1 cellular context compared by ENCODE assay signal in the genomic region with DNA sequence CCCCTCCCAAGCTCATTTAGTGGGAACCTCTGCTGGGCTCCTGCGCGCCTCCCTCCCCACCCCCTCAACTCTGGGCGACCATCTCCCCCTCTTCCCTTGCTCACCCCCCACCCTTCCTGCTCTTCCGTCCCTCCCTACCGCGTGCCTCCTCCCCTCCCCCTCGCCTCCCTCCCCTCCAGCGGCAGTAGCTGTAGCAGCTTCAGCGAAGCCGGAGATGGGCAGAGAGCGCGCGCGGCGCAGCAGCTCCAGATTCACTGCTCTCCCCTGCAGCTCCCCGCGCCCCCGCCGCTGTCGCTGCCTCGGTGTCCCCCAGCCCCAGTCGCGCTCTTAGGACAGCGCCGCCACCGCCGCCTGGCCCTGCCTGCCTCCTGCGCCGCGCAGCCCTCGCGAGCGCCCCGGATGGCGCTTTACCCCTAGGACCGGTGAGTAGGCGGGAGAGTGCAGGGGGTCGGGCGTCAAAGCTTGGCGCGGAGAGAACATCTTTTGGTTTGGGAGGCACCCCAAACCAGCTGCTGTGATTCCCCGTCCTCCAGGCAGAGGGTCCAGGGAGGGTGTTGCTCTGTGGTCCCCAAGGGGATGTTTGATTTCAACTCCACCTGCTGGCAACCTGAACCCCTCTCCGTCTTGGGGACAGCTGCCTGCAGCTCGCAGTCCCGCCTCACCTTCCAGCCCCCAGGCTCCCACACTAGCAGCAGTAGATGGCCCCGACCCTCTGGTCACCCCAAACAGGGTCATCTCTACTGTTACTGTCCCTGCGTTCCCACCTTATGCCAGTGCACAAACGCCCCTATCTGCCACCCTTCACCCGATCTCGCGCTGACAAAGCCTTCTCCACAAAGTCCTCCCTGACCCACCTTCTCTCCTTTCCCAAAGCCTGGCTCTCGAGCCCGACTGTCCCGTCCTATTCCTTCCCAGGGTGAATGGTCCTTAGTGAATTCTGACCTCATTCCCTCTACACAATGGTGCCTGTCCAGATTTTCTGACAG.
TF ChIP-seq lines count a peak whose summit lies in the region.

A gene (plus strand): TSS at position 184 of the 986 bp plus-strand sequence. CDS start 187,182 bp downstream, outside the sequence.

TF ChIP-seq in SK-N-SH, 30 proteins besides CTCF, POLR2A, EP300 and RAD21 (continued from another document):
- no peak for TF ChIP-seq SIN3A (IDR thresholded peaks at IDR 0.05; ENCODE audit: borderline replicate concordance, low read depth, low read length)
- TF ChIP-seq NFIC (IDR thresholded peaks at IDR 0.05; ENCODE audit: borderline replicate concordance), result no peak
- TF ChIP-seq, protein P1, sequence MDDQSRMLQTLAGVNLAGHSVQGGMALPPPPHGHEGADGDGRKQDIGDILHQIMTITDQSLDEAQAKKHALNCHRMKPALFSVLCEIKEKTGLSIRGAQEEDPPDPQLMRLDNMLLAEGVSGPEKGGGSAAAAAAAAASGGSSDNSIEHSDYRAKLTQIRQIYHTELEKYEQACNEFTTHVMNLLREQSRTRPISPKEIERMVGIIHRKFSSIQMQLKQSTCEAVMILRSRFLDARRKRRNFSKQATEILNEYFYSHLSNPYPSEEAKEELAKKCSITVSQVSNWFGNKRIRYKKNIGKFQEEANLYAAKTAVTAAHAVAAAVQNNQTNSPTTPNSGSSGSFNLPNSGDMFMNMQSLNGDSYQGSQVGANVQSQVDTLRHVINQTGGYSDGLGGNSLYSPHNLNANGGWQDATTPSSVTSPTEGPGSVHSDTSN (IDR thresholded peaks at IDR 0.05), result no peak
- no peak for TF ChIP-seq FOXM1 (IDR thresholded peaks at IDR 0.05; ENCODE audit: low read depth)
- no peak for TF ChIP-seq MXI1 (IDR thresholded peaks at IDR 0.05; ENCODE audit: low read depth, low read length)
- no peak for TF ChIP-seq ELF1 (IDR thresholded peaks at IDR 0.05)
- TF ChIP-seq EZH2phosphoT487 (IDR thresholded peaks at IDR 0.05; ENCODE audit: borderline replicate concordance, low read depth), result no peak
- no peak for TF ChIP-seq NRF1 (IDR thresholded peaks at IDR 0.05; ENCODE audit: low read depth, low read length)
- TF ChIP-seq MEF2A (IDR thresholded peaks at IDR 0.05; ENCODE audit: borderline replicate concordance, low read depth), result no peak
- TF ChIP-seq, protein P2, sequence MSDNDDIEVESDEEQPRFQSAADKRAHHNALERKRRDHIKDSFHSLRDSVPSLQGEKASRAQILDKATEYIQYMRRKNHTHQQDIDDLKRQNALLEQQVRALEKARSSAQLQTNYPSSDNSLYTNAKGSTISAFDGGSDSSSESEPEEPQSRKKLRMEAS (IDR thresholded peaks at IDR 0.05; ENCODE audit: low read depth), result no peak
- TF ChIP-seq FOXJ3 (CRISPR knock-in tag; IDR thresholded peaks at IDR 0.05), result no peak
- TF ChIP-seq, protein P3, sequence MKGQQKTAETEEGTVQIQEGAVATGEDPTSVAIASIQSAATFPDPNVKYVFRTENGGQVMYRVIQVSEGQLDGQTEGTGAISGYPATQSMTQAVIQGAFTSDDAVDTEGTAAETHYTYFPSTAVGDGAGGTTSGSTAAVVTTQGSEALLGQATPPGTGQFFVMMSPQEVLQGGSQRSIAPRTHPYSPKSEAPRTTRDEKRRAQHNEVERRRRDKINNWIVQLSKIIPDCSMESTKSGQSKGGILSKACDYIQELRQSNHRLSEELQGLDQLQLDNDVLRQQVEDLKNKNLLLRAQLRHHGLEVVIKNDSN (IDR thresholded peaks at IDR 0.05; ENCODE audit: borderline replicate concordance, low read depth), result no peak
- TF ChIP-seq GABPA (IDR thresholded peaks at IDR 0.05; ENCODE audit: low read depth), result no peak
- no peak for TF ChIP-seq SMC3 (IDR thresholded peaks at IDR 0.05; ENCODE audit: low read depth, low read length)
